Comparison of ENCODE assay signal across 1 cellular context in the genomic region with DNA sequence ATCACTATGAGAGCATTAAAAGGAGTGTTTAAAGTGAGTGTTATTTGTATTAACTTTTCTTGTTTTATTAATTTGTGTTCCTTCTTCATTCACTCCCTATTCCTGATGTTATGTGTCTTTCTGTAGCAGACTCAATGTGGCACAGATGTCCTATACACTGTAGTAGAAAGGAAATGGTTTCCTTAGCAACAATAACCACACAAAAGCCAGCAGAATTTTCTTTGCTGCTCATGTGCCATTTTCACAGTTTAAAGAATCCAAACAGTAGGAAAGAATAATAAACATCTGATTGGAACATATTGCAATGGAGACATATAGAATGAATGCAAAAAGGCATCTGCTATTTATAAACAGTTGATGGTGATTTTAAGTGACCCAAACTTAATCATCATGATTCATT.
TF ChIP-seq lines count a peak whose summit lies in the region.

No MANE protein-coding gene starts in this region.

TF ChIP-seq in WTC11, 78 proteins besides CTCF, POLR2A, EP300 and RAD21 (continued from another document):
- TF ChIP-seq, protein P1, sequence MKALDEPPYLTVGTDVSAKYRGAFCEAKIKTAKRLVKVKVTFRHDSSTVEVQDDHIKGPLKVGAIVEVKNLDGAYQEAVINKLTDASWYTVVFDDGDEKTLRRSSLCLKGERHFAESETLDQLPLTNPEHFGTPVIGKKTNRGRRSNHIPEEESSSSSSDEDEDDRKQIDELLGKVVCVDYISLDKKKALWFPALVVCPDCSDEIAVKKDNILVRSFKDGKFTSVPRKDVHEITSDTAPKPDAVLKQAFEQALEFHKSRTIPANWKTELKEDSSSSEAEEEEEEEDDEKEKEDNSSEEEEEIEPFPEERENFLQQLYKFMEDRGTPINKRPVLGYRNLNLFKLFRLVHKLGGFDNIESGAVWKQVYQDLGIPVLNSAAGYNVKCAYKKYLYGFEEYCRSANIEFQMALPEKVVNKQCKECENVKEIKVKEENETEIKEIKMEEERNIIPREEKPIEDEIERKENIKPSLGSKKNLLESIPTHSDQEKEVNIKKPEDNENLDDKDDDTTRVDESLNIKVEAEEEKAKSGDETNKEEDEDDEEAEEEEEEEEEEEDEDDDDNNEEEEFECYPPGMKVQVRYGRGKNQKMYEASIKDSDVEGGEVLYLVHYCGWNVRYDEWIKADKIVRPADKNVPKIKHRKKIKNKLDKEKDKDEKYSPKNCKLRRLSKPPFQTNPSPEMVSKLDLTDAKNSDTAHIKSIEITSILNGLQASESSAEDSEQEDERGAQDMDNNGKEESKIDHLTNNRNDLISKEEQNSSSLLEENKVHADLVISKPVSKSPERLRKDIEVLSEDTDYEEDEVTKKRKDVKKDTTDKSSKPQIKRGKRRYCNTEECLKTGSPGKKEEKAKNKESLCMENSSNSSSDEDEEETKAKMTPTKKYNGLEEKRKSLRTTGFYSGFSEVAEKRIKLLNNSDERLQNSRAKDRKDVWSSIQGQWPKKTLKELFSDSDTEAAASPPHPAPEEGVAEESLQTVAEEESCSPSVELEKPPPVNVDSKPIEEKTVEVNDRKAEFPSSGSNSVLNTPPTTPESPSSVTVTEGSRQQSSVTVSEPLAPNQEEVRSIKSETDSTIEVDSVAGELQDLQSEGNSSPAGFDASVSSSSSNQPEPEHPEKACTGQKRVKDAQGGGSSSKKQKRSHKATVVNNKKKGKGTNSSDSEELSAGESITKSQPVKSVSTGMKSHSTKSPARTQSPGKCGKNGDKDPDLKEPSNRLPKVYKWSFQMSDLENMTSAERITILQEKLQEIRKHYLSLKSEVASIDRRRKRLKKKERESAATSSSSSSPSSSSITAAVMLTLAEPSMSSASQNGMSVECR (CRISPR knock-in tag; IDR thresholded peaks at IDR 0.05; ENCODE audit: borderline replicate concordance) = no peak
- no peak for TF ChIP-seq SP1 (CRISPR knock-in tag; conservative IDR thresholded peaks at IDR 0.05)
TF ChIP-seq in WTC11: peak in this region for 0.
